9 cellular contexts compared by ENCODE assay signal in genomic region chr2:73630662-73631266, GRCh38. TPM values are rescaled to one million over a fixed set of nuclear protein-coding genes. Genes with fewer than 3 reads are reported as not detected.
A peak's percentile ranks its signal among the peaks of the same experiment; 100 is the strongest.
DNase-seq lines count a peak whose midpoint lies in the region; ATAC-seq, FAIRE-seq and TF ChIP-seq lines count a peak whose summit lies in the region.
"Not testable (repeated sequence)": the region's sequence is repeated elsewhere in the genome, so short reads cannot be mapped to it uniquely, and the experiment has no call there.
"Had no signal": no experiment of that assay in that cellular context is flagged by ENCODE, and none has a peak within 500 bp of the region (broad histone marks: within the 10 kb centered on the region; RNA-seq: fewer than 3 reads in every experiment).

No MANE protein-coding gene starts in this region.

- not testable (repeated sequence) for H4K20me1 ChIP-seq in keratinocyte (ENCODE audit: control insufficient read depth, extremely low read depth, insufficient read depth, low read length)

- not testable (repeated sequence) for H3K9ac ChIP-seq in keratinocyte (ENCODE audit: control insufficient read depth, extremely low read depth, insufficient read depth, low read length)

- H3K27ac ChIP-seq in keratinocyte (ENCODE audit: control insufficient read depth, insufficient read depth, low read length); psoas muscle: not testable (repeated sequence)

- peak; percentile 45 for TF ChIP-seq CTCF in BE2C (IDR thresholded peaks at IDR 0.05; ENCODE audit: low read depth, low read length)
- not testable (repeated sequence) for TF ChIP-seq CTCF in activated B cell treated with CpG ODN at 0.5 μM for 24 hours (IDR thresholded peaks at IDR 0.05)
- TF ChIP-seq CTCF in keratinocyte (optimal IDR thresholded peaks at IDR 0.05 in 1 of 3, IDR thresholded peaks at IDR 0.05 in 1 of 3, conservative IDR thresholded peaks at IDR 0.05 in 1 of 3; ENCODE audit: extremely low read depth in 1 of 3, insufficient read depth in 2 of 3, low read length in 3 of 3): peak in 2 of 3 experiments; percentile 37 to 44
- peak; percentile 44 for TF ChIP-seq CTCF in psoas muscle (IDR thresholded peaks at IDR 0.05)

- dilution Hi-C loops in keratinocyte (cut with MboI; ENCODE audit: extremely low pct_ligation_motif_present, low sequenced_read_pairs): not testable (repeated sequence)

- H3K9me1 ChIP-seq in keratinocyte (ENCODE audit: control insufficient read depth, extremely low read depth, insufficient read depth, low read length): not testable (repeated sequence)

- not testable (repeated sequence) for H3K36me3 Mint-ChIP-seq in activated B cell treated with CpG ODN at 0.5 μM for 24 hours (ENCODE audit: low read depth)

- not testable (repeated sequence) for H3K4me2 ChIP-seq in keratinocyte (ENCODE audit: control insufficient read depth, extremely low read depth, insufficient read depth, low read depth, low read length)

- POLR2A ChIA-PET in activated B cell treated with CpG ODN at 0.5 μM for 24 hours (lab: Charles Lee): not testable (repeated sequence)

- H3K4me3 Mint-ChIP-seq in activated B cell treated with CpG ODN at 0.5 μM for 24 hours: not testable (repeated sequence)

- ATAC-seq in GM18511 (IDR thresholded peaks at IDR 0.05; ENCODE audit: unreplicated experiment): peak; percentile 72
- ATAC-seq in HG02852 (IDR thresholded peaks at IDR 0.05; ENCODE audit: unreplicated experiment): peak; percentile 54
- peak; percentile 28 for ATAC-seq in activated B cell treated with CpG ODN at 0.5 μM for 24 hours (ENCODE audit: low read depth)
- ATAC-seq in psoas muscle: peak in 2 of 4 donors; percentile 57 to 68

- not testable (repeated sequence) for H2AFZ ChIP-seq in keratinocyte (ENCODE audit: control insufficient read depth, low read length)

- H3K36me3 ChIP-seq in BE2C; keratinocyte (ENCODE audit: control insufficient read depth in 2 of 2, extremely low read depth in 1 of 2, insufficient read depth in 2 of 2, low read length in 2 of 2); psoas muscle (ENCODE audit: insufficient read depth in 1 of 2, low read depth in 1 of 2): not testable (repeated sequence)

- not testable (repeated sequence) for H3K4me1 Mint-ChIP-seq in activated B cell treated with CpG ODN at 0.5 μM for 24 hours

- peak; percentile 90 for FAIRE-seq in keratinocyte (lab: Jason Lieb, UNC)

- not testable (repeated sequence) for H3K9me3 ChIP-seq in BE2C; keratinocyte (ENCODE audit: control insufficient read depth, low read depth, low read length); psoas muscle

- intact Hi-C loops in activated B cell treated with CpG ODN at 0.5 μM for 24 hours (cut with micrococcal nuclease): loop anchor here (2.0 kb wide), 1 partner anchor 60 kb away; no protein-coding TSS in a partner anchor
- intact Hi-C loops in psoas muscle (cut with DNase I): not testable (repeated sequence)

- not testable (repeated sequence) for H3K4me1 ChIP-seq in BE2C; keratinocyte (ENCODE audit: control insufficient read depth, extremely low read depth, insufficient read depth, low read length); psoas muscle

- H3K9me3 Mint-ChIP-seq in activated B cell treated with CpG ODN at 0.5 μM for 24 hours: not testable (repeated sequence)

- not testable (repeated sequence) for H3K79me2 ChIP-seq in keratinocyte (ENCODE audit: control insufficient read depth, insufficient read depth, low read length)

- CTCF ChIA-PET in activated B cell treated with CpG ODN at 0.5 μM for 24 hours (lab: Charles Lee): not testable (repeated sequence)

- H3K27me3 Mint-ChIP-seq in activated B cell treated with CpG ODN at 0.5 μM for 24 hours: not testable (repeated sequence)

- WGBS in psoas muscle, 3 donors: 40 to 49% (median 42%) methylated on average over 2 of the region's 2 CpGs

- H3K27ac Mint-ChIP-seq in activated B cell treated with CpG ODN at 0.5 μM for 24 hours: not testable (repeated sequence)

- DNase-seq in BE2C; activated B cell treated with CpG ODN at 0.5 μM for 24 hours; keratinocyte (ENCODE audit: low read depth, low spot score); psoas muscle: not testable (repeated sequence)
- peak; percentile 1 for DNase-seq in NCI-H2171 (lab: John Stamatoyannopoulos, UW)
- peak; percentile 8 for DNase-seq in dermis blood vessel endothelial cell

- H3K27me3 ChIP-seq in BE2C; keratinocyte (ENCODE audit: control insufficient read depth, extremely low read depth, insufficient read depth, low read length); psoas muscle (ENCODE audit: insufficient read depth in 3 of 3, low read length in 2 of 3): not testable (repeated sequence)

- H3K4me3 ChIP-seq in BE2C (ENCODE audit: low read depth, low read length); keratinocyte (ENCODE audit: control insufficient read depth in 2 of 3, extremely low read depth in 1 of 3, insufficient read depth in 2 of 3, low read depth in 1 of 3, low read length in 3 of 3); psoas muscle: not testable (repeated sequence)

RNA-seq across cellular contexts. Expression of gene NAT8, which starts 11.5 kb away (rescaled TPM):
- polyA plus RNA-seq in BE2C (2012; ENCODE audit: insufficient read depth, insufficient read length, low read depth): not detected
- total RNA-seq in activated B cell treated with CpG ODN at 0.5 μM for 24 hours (not detected in 2 replicates), dermis blood vessel endothelial cell (not detected in 2 replicates), psoas muscle (not detected)
- polyA plus RNA-seq in keratinocyte (not detected in 3 replicates), psoas muscle (not detected)
- not detected for polyA plus RNA-seq in keratinocyte (2011; ENCODE audit: low read depth)
- not detected in 2 replicates for polyA plus RNA-seq in keratinocyte (2011; cell fraction: cytosol; rRNA removed)
- not detected in 2 replicates for polyA plus RNA-seq in keratinocyte (2011; cell fraction: nucleus; rRNA removed)
- not detected in 2 replicates for polyA plus RNA-seq in keratinocyte (2012; ENCODE audit: low replicate concordance)
- not detected in 3 replicates for polyA minus RNA-seq in keratinocyte
- polyA minus RNA-seq in keratinocyte (2011; cell fraction: cytosol; rRNA and poly(A)+ RNA removed): not detected
- not detected in 2 replicates for polyA minus RNA-seq in keratinocyte (2011; cell fraction: nucleus; rRNA and poly(A)+ RNA removed)
- total RNA-seq: T-helper 2 cell treated with Interferon-gamma antibody and Interleukin-4, amounts not matched to agents 100 ng/mL and 5 ng/mL, for 36 hours had no signal
